Comparison of ENCODE assay signal across 7 cellular contexts in the genomic region with DNA sequence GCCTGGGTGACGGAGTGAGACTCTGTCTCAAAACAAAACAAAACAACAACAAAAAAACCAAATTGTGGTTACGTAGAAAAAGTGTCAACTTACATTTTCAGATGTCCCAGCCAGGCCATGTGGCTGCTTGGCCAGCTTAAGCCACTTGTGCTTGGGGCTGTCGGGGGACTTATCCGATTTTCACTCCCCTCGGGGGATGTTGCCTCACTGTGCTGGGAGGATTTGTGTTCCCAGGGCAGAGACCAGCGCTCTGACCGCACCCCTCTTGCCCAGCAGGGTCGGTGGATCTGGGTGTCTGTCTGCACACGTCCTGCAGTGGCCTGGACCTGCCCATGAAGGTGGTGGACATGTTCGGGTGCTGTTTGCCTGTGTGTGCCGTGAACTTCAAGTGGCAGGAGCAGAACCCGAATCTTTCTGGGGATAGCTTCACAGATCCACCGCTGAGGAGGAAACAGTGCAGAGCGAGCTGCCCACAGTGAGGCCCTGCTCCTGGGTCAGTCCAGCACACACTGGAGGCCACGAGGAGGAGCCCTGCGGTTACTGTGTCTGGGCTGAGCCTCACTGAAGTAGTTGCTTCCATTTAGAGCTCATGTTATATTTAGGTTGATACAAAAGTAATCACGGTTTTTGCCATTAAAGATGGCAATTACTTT. TPM values are rescaled to one million over a fixed set of nuclear protein-coding genes. Genes with fewer than 3 reads are reported as not detected.
A peak's percentile ranks its signal among the peaks of the same experiment; 100 is the strongest.
DNase-seq lines count a peak whose midpoint lies in the region; ATAC-seq, FAIRE-seq and TF ChIP-seq lines count a peak whose summit lies in the region.
"Not testable (repeated sequence)": the region's sequence is repeated elsewhere in the genome, so short reads cannot be mapped to it uniquely, and the experiment has no call there.

No MANE protein-coding gene starts in this region.

- intact Hi-C loops in cardiac septum (cut with DNase I), result not testable (repeated sequence)

- H3K4me3 ChIP-seq in GM23338; bronchial epithelial cell (ENCODE audit: low read depth, low read length); osteoblast (ENCODE audit: insufficient read depth, low read length): not testable (repeated sequence)

- H3K27ac Mint-ChIP-seq in GM23338 (0 out of 2 replicates have a peak overlapping the region, but pooled peaks have one; percentile 11), WTC11 (peak overlapping the region; percentile 92), nephron progenitor cell (peak overlapping the region; percentile 25)

- FAIRE-seq in bronchial epithelial cell (lab: Jason Lieb, UNC), result not testable (repeated sequence)

- not testable (repeated sequence) for H3K27me3 ChIP-seq in GM23338 (ENCODE audit: insufficient read depth); bronchial epithelial cell (ENCODE audit: control insufficient read depth, insufficient read depth, low read length); osteoblast (ENCODE audit: insufficient read depth, low read length)

- peaks cover 10% of the 10 kb centered on the region for H3K27me3 Mint-ChIP-seq in GM23338 (ENCODE audit: insufficient read depth, low read depth, poor library complexity)
- H3K27me3 Mint-ChIP-seq in WTC11 (ENCODE audit: low read depth); nephron progenitor cell (ENCODE audit: low read depth, poor library complexity): not testable (repeated sequence)

- not testable (repeated sequence) for H3K4me2 ChIP-seq in GM23338; osteoblast (ENCODE audit: insufficient read depth, low read length)

- H3K9me2 ChIP-seq in GM23338 (ENCODE audit: insufficient read depth), result not testable (repeated sequence)

- not testable (repeated sequence) for H3K27ac ChIP-seq in GM23338 (ENCODE audit: low read depth); osteoblast (ENCODE audit: low read depth, low read length)

- H3K4me3 Mint-ChIP-seq in GM23338, WTC11, nephron progenitor cell: not testable (repeated sequence)

- H3K36me3 ChIP-seq in GM23338 (ENCODE audit: insufficient read depth); bronchial epithelial cell (ENCODE audit: control insufficient read depth, insufficient read depth, low read length); osteoblast (ENCODE audit: insufficient read depth, low read length): not testable (repeated sequence)

- H3F3A ChIP-seq in GM23338 (replicated peaks; ENCODE audit: low read depth), result not testable (repeated sequence)

- not testable (repeated sequence) for H3K9me3 ChIP-seq in osteoblast (ENCODE audit: low read depth, low read length)

- DNase-seq in GM23338 (ENCODE audit: low spot score); WTC11 (ENCODE audit: low spot score); nephron progenitor cell; osteoblast (ENCODE audit: insufficient read length, low spot score, missing footprints): not testable (repeated sequence)
- peak; percentile 6 for DNase-seq in NCI-H82 (lab: John Stamatoyannopoulos, UW)
- peak; percentile 17 for DNase-seq in bronchial epithelial cell (ENCODE audit: low read depth)
- peak; percentile 54 for DNase-seq in cardiac septum (ENCODE audit: low spot score)

- H2AFZ ChIP-seq in GM23338, result not testable (repeated sequence)
- H2AFZ ChIP-seq in osteoblast (ENCODE audit: low read length), result peak overlapping the region; percentile 51

- H3K36me3 Mint-ChIP-seq in GM23338 (ENCODE audit: low read depth), result peaks cover 89% of the 10 kb centered on the region
- peaks cover 54% of the 10 kb centered on the region for H3K36me3 Mint-ChIP-seq in WTC11
- H3K36me3 Mint-ChIP-seq in nephron progenitor cell (ENCODE audit: low read depth), result peaks cover 32% of the 10 kb centered on the region

- not testable (repeated sequence) for H4K20me1 ChIP-seq in GM23338 (replicated peaks; ENCODE audit: insufficient read depth); osteoblast (ENCODE audit: insufficient read depth, low read length)

- H3K79me2 ChIP-seq in GM23338 (replicated peaks; ENCODE audit: insufficient read depth); osteoblast (ENCODE audit: insufficient read depth, low read length): not testable (repeated sequence)

- TF ChIP-seq CTCF in GM23338 (conservative IDR thresholded peaks at IDR 0.05; ENCODE audit: low read depth in 2 of 2); WTC11 (IDR thresholded peaks at IDR 0.05); bronchial epithelial cell (IDR thresholded peaks at IDR 0.05; ENCODE audit: insufficient read depth, low read length, severe bottlenecking); nephron progenitor cell (IDR thresholded peaks at IDR 0.05); osteoblast (IDR thresholded peaks at IDR 0.05; ENCODE audit: extremely low read depth, low read depth, low read length): not testable (repeated sequence)

- POLR2A ChIA-PET in WTC11 (lab: Charles Lee), result not testable (repeated sequence)

- CTCF ChIA-PET in WTC11 (lab: Charles Lee), result interaction anchor here (3.4 kb wide), 1 partner anchor 65 kb away, joined by 67 read pairs; no protein-coding TSS in a partner anchor

- peaks cover 11% of the 10 kb centered on the region for H3K4me1 Mint-ChIP-seq in GM23338
- peaks cover 13% of the 10 kb centered on the region for H3K4me1 Mint-ChIP-seq in WTC11
- peaks cover 21% of the 10 kb centered on the region for H3K4me1 Mint-ChIP-seq in nephron progenitor cell

- ATAC-seq in GM23338, WTC11: not testable (repeated sequence)

- H3K4me1 ChIP-seq in GM23338 (ENCODE audit: insufficient read depth); osteoblast (ENCODE audit: insufficient read depth, low read length): not testable (repeated sequence)

- H3K9me3 Mint-ChIP-seq in GM23338, WTC11, nephron progenitor cell: not testable (repeated sequence)

RNA-seq across cellular contexts. Expression of a gene that starts 27.4 kb away (rescaled TPM):
- 95.3 and 101 TPM in 2 replicates for total RNA-seq in GM23338 (2014; rRNA removed; shearing (Covaris generic))
- 81.6 and 116 TPM in 2 replicates for polyA plus RNA-seq in GM23338 (2016; fragmentation: Nextera tagmentation; extraction: Ambion mirVana)
- total RNA-seq in WTC11 (2021) (72.7 to 85.5 TPM (median 74.2 TPM) in 3 replicates), bronchial epithelial cell (15.0 and 22.9 TPM in 2 replicates), cardiac septum (8.2 TPM), osteoblast (14.7 and 19.2 TPM in 2 replicates)

Comparison
In these comparisons a context has a peak if more than half of its experiments do, and no peak if none do; other contexts are left out.
1. H3K27ac Mint-ChIP-seq: peak in every context shown above with its lines; median percentile 92 in WTC11; 25 in nephron progenitor cell; 11 in GM23338.